8 cellular contexts compared by ENCODE assay signal in the genomic region with DNA sequence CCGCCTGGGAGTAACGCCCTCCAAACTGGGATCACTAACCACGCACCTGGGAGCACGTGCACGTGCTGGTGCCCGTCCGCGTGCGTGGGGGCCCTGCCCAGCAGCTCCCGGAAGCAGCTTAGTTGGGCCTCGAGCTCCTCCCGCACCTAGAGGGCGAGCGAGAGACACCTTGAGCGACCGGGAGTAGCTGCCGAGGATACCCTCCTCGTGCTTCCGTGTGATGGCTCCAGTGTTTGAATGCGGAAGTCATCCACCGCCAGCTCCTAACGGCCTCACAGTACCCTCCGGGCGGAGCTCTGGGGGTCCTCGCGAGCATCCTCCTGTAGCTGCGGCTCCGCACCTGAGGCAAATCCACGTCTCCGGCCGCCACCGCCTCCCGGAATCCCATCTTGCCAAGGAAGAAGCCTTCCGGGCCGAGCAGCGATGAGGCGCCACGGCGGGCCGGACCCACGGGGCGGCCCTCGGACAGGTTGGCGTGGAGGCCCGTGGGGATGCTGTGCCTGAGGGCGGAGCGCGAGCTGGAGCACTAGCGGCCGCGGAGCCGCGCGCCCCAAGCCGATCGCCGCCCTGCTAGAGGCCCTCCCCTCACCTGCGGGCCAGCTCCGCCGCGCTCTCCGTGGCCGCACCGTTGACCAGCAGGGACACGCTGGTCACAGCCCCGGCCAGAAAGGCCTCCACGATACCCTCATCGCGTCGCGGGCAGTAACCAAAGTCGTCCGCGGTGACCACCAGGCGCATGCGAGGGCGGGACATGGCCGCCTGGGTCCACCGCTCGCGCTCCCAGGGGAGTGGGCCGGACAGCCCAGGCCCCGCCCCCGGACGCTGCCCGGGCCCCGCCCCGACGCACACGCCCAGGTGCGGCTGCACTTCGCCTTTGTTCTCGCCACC. TPM values are rescaled to one million over a fixed set of nuclear protein-coding genes. Genes with fewer than 3 reads are reported as not detected.
DNase-seq lines count a peak whose midpoint lies in the region; ATAC-seq, FAIRE-seq and TF ChIP-seq lines count a peak whose summit lies in the region.

A gene with protein sequence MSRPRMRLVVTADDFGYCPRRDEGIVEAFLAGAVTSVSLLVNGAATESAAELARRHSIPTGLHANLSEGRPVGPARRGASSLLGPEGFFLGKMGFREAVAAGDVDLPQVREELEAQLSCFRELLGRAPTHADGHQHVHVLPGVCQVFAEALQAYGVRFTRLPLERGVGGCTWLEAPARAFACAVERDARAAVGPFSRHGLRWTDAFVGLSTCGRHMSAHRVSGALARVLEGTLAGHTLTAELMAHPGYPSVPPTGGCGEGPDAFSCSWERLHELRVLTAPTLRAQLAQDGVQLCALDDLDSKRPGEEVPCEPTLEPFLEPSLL (minus strand): TSS at position 761 of the 888 bp plus-strand sequence. CDS start 8 bp downstream, at position 753.

- H3K4me1 Mint-ChIP-seq in CD14-positive monocyte = peaks cover 34% of the 10 kb centered on the region
- H3K4me1 Mint-ChIP-seq in activated CD4-positive, alpha-beta T cell treated with anti-CD3 and anti-CD28 coated beads, Interleukin-2, amount 10 ng/mL, durations not matched to agents 7 days and 5 days = peaks cover 42% of the 10 kb centered on the region

- FAIRE-seq in HepG2 (lab: Jason Lieb, UNC) = peak; percentile 72

- H3K79me2 ChIP-seq in HepG2 (ENCODE audit: insufficient read depth, low read length) = peaks cover 19% of the 10 kb centered on the region

- POLR2A ChIA-PET in activated CD4-positive, alpha-beta T cell treated with anti-CD3 and anti-CD28 coated beads, Interleukin-2, amount 10 ng/mL, durations not matched to agents 7 days and 5 days (lab: Charles Lee) = interaction anchor here (0.5 to 1.6 kb wide), 2 partner anchors 8 to 12 kb away, joined by 3 to 9 read pairs; partner anchors contain the start of gene SDF2L1
- POLR2A ChIA-PET in HepG2 (lab: Yijun Ruan, JAX) = interaction anchor here (0.9 to 2.0 kb wide), 8 partner anchors 10 to 172 kb away, joined by 3 to 58 read pairs (median 6); partner anchors contain the start of genes PPIL2 and SDF2L1

- 0% methylated on average over 2 of the region's 93 CpGs for WGBS in HepG2 (ENCODE audit: low lambda C conversion rate)

- peaks cover 5 to 24% of the 10 kb centered on the region in 2 donors for H3K36me3 Mint-ChIP-seq in CD14-positive monocyte
- peaks cover 22% of the 10 kb centered on the region for H3K36me3 Mint-ChIP-seq in activated CD4-positive, alpha-beta T cell treated with anti-CD3 and anti-CD28 coated beads, Interleukin-2, amount 10 ng/mL, durations not matched to agents 7 days and 5 days (ENCODE audit: low read depth)

- H3K36me3 ChIP-seq in HepG2 (replicated peaks in 1 of 2; ENCODE audit: control insufficient read depth in 1 of 2, insufficient read depth in 2 of 2, low read length in 2 of 2) = peaks cover 2 to 15% of the 10 kb centered on the region in 2 experiments; a peak in 2 of 5 replicates

- BruUV-seq in HepG2 (replicated peaks; lab: Mats Ljungman, UMichigan) = TSS peak; percentile 79

- TF ChIP-seq EP300 in HepG2 (IDR thresholded peaks at IDR 0.05; ENCODE audit: low read depth in 2 of 2, low read length in 2 of 2) (no peak), HepG2 (CRISPR knock-in tag; IDR thresholded peaks at IDR 0.05; ENCODE audit: borderline replicate concordance) (peak; percentile 65)

- H2AFZ ChIP-seq in HepG2 (ENCODE audit: low read length) = no peak within 1 kb of the TSS

- peak; percentile 16; the same call in 1 of the 2 replicates for TF ChIP-seq RAD21 in HepG2 (CRISPR knock-in tag; IDR thresholded peaks at IDR 0.05)

- H3K4me3 Mint-ChIP-seq in CD14-positive monocyte = peak within 1 kb of the TSS; percentile 86 to 90
- peak within 1 kb of the TSS; percentile 89 for H3K4me3 Mint-ChIP-seq in activated CD4-positive, alpha-beta T cell treated with anti-CD3 and anti-CD28 coated beads, Interleukin-2, amount 10 ng/mL, durations not matched to agents 7 days and 5 days

- peak within 1 kb of the TSS; percentile 85 to 99 (median 91) for H3K4me3 ChIP-seq in HepG2 (replicated peaks in 1 of 3; ENCODE audit: insufficient read depth in 1 of 3, low read depth in 2 of 3, low read length in 3 of 3)

- no peaks in the 10 kb centered on the region for H3K9me3 ChIP-seq in HepG2 (ENCODE audit: low read length)

- intact Hi-C loops in CD14-positive monocyte (cut with micrococcal nuclease) = no loop called here
- intact Hi-C loops in HepG2 (cut with micrococcal nuclease; ENCODE audit: unreplicated experiment) = no loop called here

- peak; percentile 83 for ATAC-seq in GM19372 (IDR thresholded peaks at IDR 0.05; ENCODE audit: low read depth, unreplicated experiment)
- peak; percentile 73 for ATAC-seq in HG03521 (IDR thresholded peaks at IDR 0.05; ENCODE audit: unreplicated experiment)
- ATAC-seq in HepG2 = peak; percentile 88

- H4K20me1 ChIP-seq in HepG2 (ENCODE audit: insufficient read depth, low read length) = peaks cover 5% of the 10 kb centered on the region

- CTCF ChIA-PET in activated CD4-positive, alpha-beta T cell treated with anti-CD3 and anti-CD28 coated beads, Interleukin-2, amount 10 ng/mL, durations not matched to agents 7 days and 5 days (lab: Charles Lee) = interaction anchor here (0.7 to 14.3 kb wide), 23 partner anchors 10 to 310 kb away, joined by 3 to 213 read pairs (median 4); partner anchors contain the start of genes PPIL2 and SDF2L1
- CTCF ChIA-PET in HepG2 (lab: Yijun Ruan, JAX; ENCODE audit: low intra/inter-chr PET ratio, low total read pairs) = interaction anchor here (1.9 kb wide), 1 partner anchor 13 kb away, joined by 16 read pairs; the partner anchor contains the start of gene SDF2L1

- peaks cover 32% of the 10 kb centered on the region for H3K4me1 ChIP-seq in HepG2 (ENCODE audit: insufficient read depth, low read length)

- peak within 1 kb of the TSS; percentile 69 to 95 (median 88) for H3K27ac Mint-ChIP-seq in CD14-positive monocyte
- H3K27ac Mint-ChIP-seq in activated CD4-positive, alpha-beta T cell treated with anti-CD3 and anti-CD28 coated beads, Interleukin-2, amount 10 ng/mL, durations not matched to agents 7 days and 5 days = peak within 1 kb of the TSS; percentile 96

- DNase-seq in CD14-positive monocyte (ENCODE audit: low spot score) (peak; percentile 87), NCI-H69 (lab: John Stamatoyannopoulos, UW) (peak; percentile 97), dedifferentiated amniotic fluid mesenchymal stem cell (ENCODE audit: extremely low spot score) (peak; percentile 86), HepG2 (ENCODE audit: low spot score) (peak; percentile 90)
- DNase-seq in activated CD4-positive, alpha-beta T cell treated with anti-CD3 and anti-CD28 coated beads, Interleukin-2, amount 10 ng/mL, durations not matched to agents 7 days and 5 days = peak; percentile 95
- DNase-seq in stimulated activated CD4-positive, alpha-beta T cell treated with anti-CD3 and anti-CD28 coated beads, Interleukin-2, amount 100 ng/mL, for 48 hours = peak; percentile 97

- peak within 1 kb of the TSS; percentile 91 for H3K9ac ChIP-seq in HepG2 (ENCODE audit: insufficient read depth, low read depth, low read length)

- H3K9me3 Mint-ChIP-seq in CD14-positive monocyte = peaks cover 0 to 8% (median 3%) of the 10 kb centered on the region in 7 donors
- no peaks in the 10 kb centered on the region for H3K9me3 Mint-ChIP-seq in activated CD4-positive, alpha-beta T cell treated with anti-CD3 and anti-CD28 coated beads, Interleukin-2, amount 10 ng/mL, durations not matched to agents 7 days and 5 days

- in situ Hi-C loops in HepG2 (cut with HindIII; ENCODE audit: extremely low pct_ligation_motif_present, low pct_unique_long_range_greater_than_20kb) = no loop called here

- TF ChIP-seq POLR2A in HepG2 (IDR thresholded peaks at IDR 0.05; ENCODE audit: insufficient read depth in 1 of 2, low read depth in 2 of 2, low read length in 2 of 2) = peak; percentile 85 to 93

- no peaks in the 10 kb centered on the region for H3K27me3 ChIP-seq in HepG2 (ENCODE audit: control insufficient read depth in 1 of 2, insufficient read depth in 2 of 2, low read length in 2 of 2)

- peak within 1 kb of the TSS; percentile 79 for H3K27ac ChIP-seq in HepG2 (ENCODE audit: extremely low read length, insufficient read depth, low read length)

- no peak for TF ChIP-seq CTCF in CD14-positive monocyte (IDR thresholded peaks at IDR 0.05)
- peak; percentile 93 for TF ChIP-seq CTCF in HepG2 (CRISPR knock-in tag; IDR thresholded peaks at IDR 0.05)

- H3K27me3 Mint-ChIP-seq in CD14-positive monocyte (ENCODE audit: low read depth in 3 of 3) = peaks cover 0 to 1% (median 0%) of the 10 kb centered on the region in 3 donors
- H3K27me3 Mint-ChIP-seq in activated CD4-positive, alpha-beta T cell treated with anti-CD3 and anti-CD28 coated beads, Interleukin-2, amount 10 ng/mL, durations not matched to agents 7 days and 5 days = no peaks in the 10 kb centered on the region

- peak within 1 kb of the TSS; percentile 92 for H3K4me2 ChIP-seq in HepG2 (ENCODE audit: low read depth, low read length)

TF ChIP-seq in HepG2, 621 proteins besides CTCF, POLR2A, EP300 and RAD21 (continues in another document):
- TF ChIP-seq REL (CRISPR knock-in tag; conservative IDR thresholded peaks at IDR 0.05) = peak; percentile 94

RNA-seq across cellular contexts. Expression of the gene that starts here (rescaled TPM):
- 10 to 100 TPM; 26.5 to 32.9 TPM for polyA plus RNA-seq in CD14-positive monocyte
- 10 to 100 TPM; 30.3 to 39.9 TPM for total RNA-seq in activated CD4-positive, alpha-beta T cell treated with anti-CD3 and anti-CD28 coated beads, Interleukin-2, amount 10 ng/mL, durations not matched to agents 7 days and 5 days
- 27.0 and 32.0 TPM in 2 replicates for total RNA-seq in HepG2 (2016; rRNA removed; fragmentation: Illumina TruSeq; extraction: Trizol)
- 18.2 and 18.6 TPM in 2 replicates for total RNA-seq in HepG2 (2016; cell fraction: cytosol; rRNA removed; fragmentation: Illumina TruSeq; extraction: Trizol; ENCODE audit: low read depth)
- 28.2 and 30.6 TPM in 2 replicates for total RNA-seq in HepG2 (2016; cell fraction: insoluble cytoplasmic fraction; rRNA removed; fragmentation: Illumina TruSeq; extraction: Trizol)
- 30.4 and 39.2 TPM in 2 replicates for total RNA-seq in HepG2 (2016; cell fraction: membrane; rRNA removed; fragmentation: Illumina TruSeq; extraction: Trizol)
- 14.3 and 16.0 TPM in 2 replicates for total RNA-seq in HepG2 (2016; cell fraction: nucleus; rRNA removed; fragmentation: Illumina TruSeq; extraction: Trizol)
- 15.3 and 19.9 TPM in 2 replicates for polyA plus RNA-seq in HepG2 (2011; rRNA removed)
- polyA plus RNA-seq in HepG2 (2011; cell fraction: cytosol; rRNA removed) = 15.7 and 30.3 TPM in 2 replicates
- polyA plus RNA-seq in HepG2 (2011; cell fraction: nucleus; rRNA removed) = 42.4 and 43.1 TPM in 2 replicates
- 10.8 and 14.7 TPM in 2 replicates for polyA plus RNA-seq in HepG2 (2012)
- 20.1 and 25.1 TPM in 2 replicates for polyA plus RNA-seq in HepG2 (2016; cell fraction: cytosol; fragmentation: Illumina TruSeq; extraction: Trizol; ENCODE audit: low read depth)
- 30.6 and 33.5 TPM in 2 replicates for polyA plus RNA-seq in HepG2 (2016; cell fraction: insoluble cytoplasmic fraction; fragmentation: Illumina TruSeq; extraction: Trizol; ENCODE audit: low read depth)
- polyA plus RNA-seq in HepG2 (2016; cell fraction: membrane; fragmentation: Illumina TruSeq; extraction: Trizol; ENCODE audit: low read depth) = 32.1 and 32.9 TPM in 2 replicates
- 31.4 and 34.1 TPM in 2 replicates for polyA plus RNA-seq in HepG2 (2016; cell fraction: nucleus; fragmentation: Illumina TruSeq; extraction: Trizol; ENCODE audit: insufficient read depth, low read depth)
- 24.6 and 29.4 TPM in 2 replicates for polyA minus RNA-seq in HepG2 (2011; rRNA and poly(A)+ RNA removed; ENCODE audit: low replicate concordance)
- 8.5 and 10.8 TPM in 2 replicates for polyA minus RNA-seq in HepG2 (2011; cell fraction: cytosol; rRNA and poly(A)+ RNA removed)
- 11.7 and 13.1 TPM in 2 replicates for polyA minus RNA-seq in HepG2 (2011; cell fraction: nucleus; rRNA and poly(A)+ RNA removed)

Comparison
In these comparisons a context has a peak if more than half of its experiments do, and no peak if none do; other contexts are left out.
1. Peak in every context shown above with its lines: DNase-seq, ATAC-seq, H3K4me3 ChIP-seq and H3K27ac ChIP-seq.